Comparison of ENCODE assay signal across 22 cellular contexts in genomic region chr10:78863121-78863520, GRCh38.
A peak's percentile ranks its signal among the peaks of the same experiment; 100 is the strongest.
DNase-seq lines count a peak whose midpoint lies in the region; ATAC-seq and TF ChIP-seq lines count a peak whose summit lies in the region.
"Had no signal": no experiment of that assay in that cellular context is flagged by ENCODE, and none has a peak within 500 bp of the region (broad histone marks: within the 10 kb centered on the region; RNA-seq: fewer than 3 reads in every experiment).

No MANE protein-coding gene starts in this region.

- no peaks in the 10 kb centered on the region for H3K79me2 ChIP-seq in neural progenitor cell (ENCODE audit: low read depth)

- H3K4me1 ChIP-seq in neural progenitor cell (peaks cover 24% of the 10 kb centered on the region), vagina (no peaks in the 10 kb centered on the region)
- H3K4me1 ChIP-seq: Caco-2, SJCRH30 had no signal

- no peak overlapping the region for H3K9ac ChIP-seq in neural progenitor cell

- intact Hi-C loops in vagina (cut with DNase I), result no loop called here

- no peak overlapping the region for H3K4me2 ChIP-seq in neural progenitor cell
- H3K4me2 ChIP-seq: GM23338 had no signal

- peak; percentile 19; the same call in 1 of the 3 replicates for ATAC-seq in SK-N-SH treated with all-trans-retinoic acid at 6 μM for 48 hours
- ATAC-seq: CD8-positive, alpha-beta T cell; GM12878; GM23338 had no signal

- H3K36me3 ChIP-seq in neural progenitor cell (no peaks in the 10 kb centered on the region), vagina (no peaks in the 10 kb centered on the region)
- H3K36me3 ChIP-seq: SJCRH30 had no signal

- H3K4me1 Mint-ChIP-seq in neural progenitor cell, result peaks cover 19% of the 10 kb centered on the region

- peak overlapping the region; percentile 37 for H3K27ac Mint-ChIP-seq in neural progenitor cell
- H3K27ac Mint-ChIP-seq: CD8-positive, alpha-beta T cell; GM23338; H9 had no signal

- H3K9me3 ChIP-seq in neural progenitor cell (ENCODE audit: low read depth) (no peaks in the 10 kb centered on the region), vagina (no peaks in the 10 kb centered on the region)
- H3K9me3 ChIP-seq: Caco-2, SJCRH30 had no signal

- H3F3A ChIP-seq in neural progenitor cell (ENCODE audit: low read depth), result peaks cover 15% of the 10 kb centered on the region

- H3K9me3 Mint-ChIP-seq in neural progenitor cell, result no peaks in the 10 kb centered on the region
- H3K9me3 Mint-ChIP-seq: CD8-positive, alpha-beta T cell; GM23338; H9 had no signal

- H3K27ac ChIP-seq in neural progenitor cell, result no peak overlapping the region
- H3K27ac ChIP-seq in vagina, result no peak overlapping the region
- H3K27ac ChIP-seq: C4-2B, SJCRH30 had no signal

- peaks cover 13% of the 10 kb centered on the region for H3K27me3 Mint-ChIP-seq in neural progenitor cell (ENCODE audit: insufficient read depth, low read depth)

- H3K27me3 ChIP-seq in neural progenitor cell (no peaks in the 10 kb centered on the region), vagina (no peaks in the 10 kb centered on the region)
- H3K27me3 ChIP-seq: SJCRH30 had no signal

- DNase-seq in ecto neural progenitor cell (ENCODE audit: low spot score), result peak; percentile 32
- no peak for DNase-seq in neural progenitor cell (ENCODE audit: low spot score)
- peak; percentile 64 to 79 for DNase-seq in vagina (ENCODE audit: extremely low spot score in 2 of 2)
- DNase-seq in NCI-H1092 (lab: John Stamatoyannopoulos, UW), result no peak
- DNase-seq in medulla oblongata (ENCODE audit: extremely low spot score), result no peak
- DNase-seq in NCI-H1105 (lab: John Stamatoyannopoulos, UW), result no peak
- DNase-seq: Caco-2, H9, IMR-90, NCI-H1092 treated with DMSO at 0.1 percent for 48 hours, NCI-H1436 treated with DMSO at 0.1 percent for 48 hours, NCI-H187 treated with DMSO at 0.1 percent for 48 hours, NCI-H2171 treated with DMSO at 0.1 percent for 48 hours, NCI-H345, NCI-H524, NCI-H774, SJCRH30 had no signal

- no peak overlapping the region for H2AFZ ChIP-seq in neural progenitor cell (replicated peaks)
- H2AFZ ChIP-seq: GM23338 had no signal

- no peaks in the 10 kb centered on the region for H3K36me3 Mint-ChIP-seq in neural progenitor cell
- H3K36me3 Mint-ChIP-seq: CD8-positive, alpha-beta T cell had no signal

- no peak for TF ChIP-seq CTCF in neural progenitor cell (IDR thresholded peaks at IDR 0.05)
- TF ChIP-seq CTCF in vagina (IDR thresholded peaks at IDR 0.05), result no peak

- TF ChIP-seq POLR2A in vagina (IDR thresholded peaks at IDR 0.05), result no peak

- H3K4me3 ChIP-seq in neural progenitor cell (no peak overlapping the region), vagina (no peak overlapping the region)
- H3K4me3 ChIP-seq: GM12878, GM23338, SJCRH30 had no signal

- peaks cover 4% of the 10 kb centered on the region for H4K20me1 ChIP-seq in neural progenitor cell (ENCODE audit: low read depth)

- H3K4me3 Mint-ChIP-seq in neural progenitor cell, result no peak overlapping the region
- H3K4me3 Mint-ChIP-seq: CD8-positive, alpha-beta T cell; GM23338; H9 had no signal

TF ChIP-seq in SK-N-SH treated with all-trans-retinoic acid at 6 μM for 48 hours, 23 proteins besides CTCF, POLR2A, EP300 and RAD21:
- no peak for TF ChIP-seq ISL1 (CRISPR knock-in tag; IDR thresholded peaks at IDR 0.05)
- no peak for TF ChIP-seq PPARA (CRISPR knock-in tag; IDR thresholded peaks at IDR 0.05; ENCODE audit: borderline replicate concordance)
- TF ChIP-seq TCF4 (CRISPR knock-in tag; IDR thresholded peaks at IDR 0.05; ENCODE audit: borderline replicate concordance), result no peak
- TF ChIP-seq, protein P1, sequence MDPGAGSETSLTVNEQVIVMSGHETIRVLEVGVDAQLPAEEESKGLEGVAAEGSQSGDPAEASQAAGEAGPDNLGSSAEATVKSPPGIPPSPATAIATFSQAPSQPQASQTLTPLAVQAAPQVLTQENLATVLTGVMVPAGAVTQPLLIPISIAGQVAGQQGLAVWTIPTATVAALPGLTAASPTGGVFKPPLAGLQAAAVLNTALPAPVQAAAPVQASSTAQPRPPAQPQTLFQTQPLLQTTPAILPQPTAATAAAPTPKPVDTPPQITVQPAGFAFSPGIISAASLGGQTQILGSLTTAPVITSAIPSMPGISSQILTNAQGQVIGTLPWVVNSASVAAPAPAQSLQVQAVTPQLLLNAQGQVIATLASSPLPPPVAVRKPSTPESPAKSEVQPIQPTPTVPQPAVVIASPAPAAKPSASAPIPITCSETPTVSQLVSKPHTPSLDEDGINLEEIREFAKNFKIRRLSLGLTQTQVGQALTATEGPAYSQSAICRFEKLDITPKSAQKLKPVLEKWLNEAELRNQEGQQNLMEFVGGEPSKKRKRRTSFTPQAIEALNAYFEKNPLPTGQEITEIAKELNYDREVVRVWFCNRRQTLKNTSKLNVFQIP (CRISPR knock-in tag; IDR thresholded peaks at IDR 0.05; ENCODE audit: borderline replicate concordance, low read depth), result no peak
- no peak for TF ChIP-seq CREB5 (CRISPR knock-in tag; IDR thresholded peaks at IDR 0.05; ENCODE audit: low read depth)
- no peak for TF ChIP-seq ESRRG (CRISPR knock-in tag; IDR thresholded peaks at IDR 0.05)
- TF ChIP-seq ARNTL (CRISPR knock-in tag; IDR thresholded peaks at IDR 0.05; ENCODE audit: borderline replicate concordance, low read depth), result no peak
- TF ChIP-seq GLIS3 (CRISPR knock-in tag; IDR thresholded peaks at IDR 0.05), result no peak
- no peak for TF ChIP-seq SNAI2 (CRISPR knock-in tag; IDR thresholded peaks at IDR 0.05)
- no peak for TF ChIP-seq CSDC2 (CRISPR knock-in tag; IDR thresholded peaks at IDR 0.05)
- TF ChIP-seq BACH2 (CRISPR knock-in tag; IDR thresholded peaks at IDR 0.05; ENCODE audit: borderline replicate concordance), result no peak
- TF ChIP-seq CSRNP3 (CRISPR knock-in tag; IDR thresholded peaks at IDR 0.05), result no peak
- TF ChIP-seq ZFP3 (CRISPR knock-in tag; IDR thresholded peaks at IDR 0.05), result no peak
- no peak for TF ChIP-seq ZNF70 (CRISPR knock-in tag; IDR thresholded peaks at IDR 0.05)
- TF ChIP-seq, protein P2, sequence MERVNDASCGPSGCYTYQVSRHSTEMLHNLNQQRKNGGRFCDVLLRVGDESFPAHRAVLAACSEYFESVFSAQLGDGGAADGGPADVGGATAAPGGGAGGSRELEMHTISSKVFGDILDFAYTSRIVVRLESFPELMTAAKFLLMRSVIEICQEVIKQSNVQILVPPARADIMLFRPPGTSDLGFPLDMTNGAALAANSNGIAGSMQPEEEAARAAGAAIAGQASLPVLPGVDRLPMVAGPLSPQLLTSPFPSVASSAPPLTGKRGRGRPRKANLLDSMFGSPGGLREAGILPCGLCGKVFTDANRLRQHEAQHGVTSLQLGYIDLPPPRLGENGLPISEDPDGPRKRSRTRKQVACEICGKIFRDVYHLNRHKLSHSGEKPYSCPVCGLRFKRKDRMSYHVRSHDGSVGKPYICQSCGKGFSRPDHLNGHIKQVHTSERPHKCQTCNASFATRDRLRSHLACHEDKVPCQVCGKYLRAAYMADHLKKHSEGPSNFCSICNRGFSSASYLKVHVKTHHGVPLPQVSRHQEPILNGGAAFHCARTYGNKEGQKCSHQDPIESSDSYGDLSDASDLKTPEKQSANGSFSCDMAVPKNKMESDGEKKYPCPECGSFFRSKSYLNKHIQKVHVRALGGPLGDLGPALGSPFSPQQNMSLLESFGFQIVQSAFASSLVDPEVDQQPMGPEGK (CRISPR knock-in tag; IDR thresholded peaks at IDR 0.05; ENCODE audit: borderline replicate concordance), result no peak

Comparison
In these comparisons a context has a peak if more than half of its experiments do, and no peak if none do; other contexts are left out.
1. DNase-seq: peak in ecto neural progenitor cell (single experiment) and vagina (2 of 2); none in neural progenitor cell (single experiment), NCI-H1092 (single experiment), medulla oblongata (single experiment) and NCI-H1105 (single experiment).